In the genomic region with DNA sequence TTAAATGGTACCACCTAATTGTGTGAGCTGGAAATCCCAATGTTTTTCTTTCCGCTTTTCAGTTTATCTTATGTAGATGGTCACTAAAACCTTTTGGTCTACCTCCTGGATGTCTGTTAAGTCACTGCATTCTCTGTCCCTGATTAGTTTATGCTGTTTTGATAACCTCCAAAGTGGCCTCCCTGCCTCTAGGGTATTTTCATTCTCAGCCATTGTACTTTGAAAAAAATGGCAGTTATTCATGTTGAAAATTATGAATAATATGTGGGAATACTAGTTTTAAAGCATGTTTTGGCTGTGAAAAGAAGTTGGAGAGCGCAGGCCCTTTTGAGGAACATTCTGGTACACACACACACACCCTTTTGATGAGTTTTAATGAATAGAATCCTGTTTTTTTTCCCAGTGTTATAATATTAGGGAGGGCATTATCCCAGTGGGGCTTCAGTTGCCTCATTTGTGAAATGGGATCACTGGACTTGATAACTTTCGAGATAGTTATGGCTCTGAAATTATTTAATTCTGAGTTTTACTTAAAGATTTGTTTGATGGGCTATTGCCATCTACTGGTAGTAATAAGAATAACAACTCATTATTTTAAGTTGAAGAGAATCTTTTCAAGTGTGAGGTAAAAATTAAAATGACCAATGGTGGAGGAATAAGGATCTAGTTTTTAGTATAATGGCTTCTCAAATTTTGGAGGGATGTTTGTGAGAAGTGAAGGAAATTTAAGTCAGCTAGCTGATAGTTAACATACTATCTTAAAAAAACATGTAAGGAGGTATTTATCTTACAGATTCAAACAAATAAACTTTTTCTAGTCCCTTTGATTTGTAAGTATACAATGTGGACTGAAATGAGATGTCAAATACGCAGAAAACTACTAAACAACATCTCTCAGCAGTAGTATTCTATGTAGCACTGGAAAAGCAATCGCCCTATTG, we compare ENCODE assay signal across 8 cellular contexts. TPM values are rescaled to one million over a fixed set of nuclear protein-coding genes. Genes with fewer than 3 reads are reported as not detected.
DNase-seq lines count a peak whose midpoint lies in the region; ATAC-seq, FAIRE-seq and TF ChIP-seq lines count a peak whose summit lies in the region.

No MANE protein-coding gene starts in this region.

- H3K4me1 ChIP-seq in heart right ventricle: peaks cover 0 to 64% (median 47%) of the 10 kb centered on the region in 9 donors

- DNase-seq in heart right ventricle (no peak), left ventricle myocardium superior (no peak), NCI-H345 treated with DMSO at 0.1 percent for 48 hours (lab: John Stamatoyannopoulos, UW; ENCODE audit: unreplicated experiment) (peak; percentile 48), bronchial epithelial cell (ENCODE audit: low read depth) (peak; percentile 41), myocyte (ENCODE audit: low read depth) (peak; percentile 38)

- no peak for ATAC-seq in heart right ventricle
- no peak for ATAC-seq in left ventricle myocardium superior
- no peak for ATAC-seq in GM21576 (IDR thresholded peaks at IDR 0.05; ENCODE audit: unreplicated experiment)
- ATAC-seq in HG02678 (IDR thresholded peaks at IDR 0.05; ENCODE audit: unreplicated experiment): no peak
- no peak for ATAC-seq in GM21360 (IDR thresholded peaks at IDR 0.05; ENCODE audit: unreplicated experiment)

- FAIRE-seq in bronchial epithelial cell (lab: Jason Lieb, UNC): no peak

- H3K4me3 ChIP-seq in heart right ventricle: no peak overlapping the region
- H3K4me3 ChIP-seq in bronchial epithelial cell (ENCODE audit: low read depth, low read length): no peak overlapping the region

- intact Hi-C loops in heart right ventricle (cut with DNase I): loop anchor here in 9 of 10 donors (2.0 to 10.0 kb wide), 9 partner anchors 56 to 801 kb away; a partner anchor contains a TSS
- intact Hi-C loops in left ventricle myocardium superior (cut with micrococcal nuclease): loop anchor here (5.0 kb wide), 1 partner anchor 136 kb away; a partner anchor contains a TSS

- H3K27me3 ChIP-seq in heart right ventricle (no peaks in the 10 kb centered on the region), bronchial epithelial cell (ENCODE audit: control insufficient read depth, insufficient read depth, low read length) (no peaks in the 10 kb centered on the region)

- 62 to 70% methylated on average over 5 of the region's 5 CpGs for WGBS in heart right ventricle, 2 donors

- TF ChIP-seq CTCF in heart right ventricle (IDR thresholded peaks at IDR 0.05) (peak; percentile 59 to 83 (median 68)), bronchial epithelial cell (IDR thresholded peaks at IDR 0.05; ENCODE audit: insufficient read depth, low read length, severe bottlenecking) (no peak)

- H3K36me3 ChIP-seq in heart right ventricle (peaks cover 0 to 22% (median 8%) of the 10 kb centered on the region in 9 donors), bronchial epithelial cell (ENCODE audit: control insufficient read depth, insufficient read depth, low read length) (peaks cover 2% of the 10 kb centered on the region)

- no peaks in the 10 kb centered on the region for H3K9me3 ChIP-seq in heart right ventricle

- H3K27ac ChIP-seq in heart right ventricle: no peak overlapping the region

RNA-seq across cellular contexts. Expression of a gene that starts 3.9 kb away (rescaled TPM):
- total RNA-seq in heart right ventricle (10 to 100 TPM; 18.4 to 30.3 (median 22.0) TPM), left ventricle myocardium superior (23.2 TPM), bronchial epithelial cell (9.7 and 11.6 TPM in 2 replicates), myocyte (11.8 and 13.0 TPM in 2 replicates)
- 10 to 100 TPM; 11.5 to 12.2 TPM for polyA plus RNA-seq in heart right ventricle
- polyA plus RNA-seq in myocyte (2012): 7.5 TPM

Comparison
In these comparisons a context has a peak if more than half of its experiments do, and no peak if none do; other contexts are left out.
1. DNase-seq: peak in NCI-H345 treated with DMSO at 0.1 percent for 48 hours (single experiment), bronchial epithelial cell (single experiment) and myocyte (single experiment); none in heart right ventricle (0 of 2) and left ventricle myocardium superior (single experiment).